10 cellular contexts compared by ENCODE assay signal in the genomic region with DNA sequence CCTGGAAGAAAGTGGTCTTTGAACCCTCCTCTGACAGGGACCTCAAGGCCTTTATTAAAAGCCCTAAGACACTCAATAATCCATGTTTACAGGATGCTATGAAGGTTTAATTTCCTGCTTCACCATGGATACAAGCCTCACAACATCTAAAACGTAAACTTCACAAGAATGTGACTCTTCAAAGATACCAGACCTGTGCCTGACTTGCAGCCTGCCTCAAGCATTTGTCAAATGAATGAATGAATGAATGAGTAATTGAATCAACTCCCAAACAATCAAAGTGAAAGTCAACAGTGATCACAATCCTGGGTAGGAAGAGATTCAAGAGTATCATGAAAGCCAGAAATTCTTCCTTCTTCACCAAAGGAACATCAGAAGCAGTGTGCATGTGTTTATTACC. TPM values are rescaled to one million over a fixed set of nuclear protein-coding genes. Genes with fewer than 3 reads are reported as not detected.
A peak's percentile ranks its signal among the peaks of the same experiment; 100 is the strongest.
DNase-seq lines count a peak whose midpoint lies in the region; ATAC-seq, FAIRE-seq and TF ChIP-seq lines count a peak whose summit lies in the region.
"Had no signal": no experiment of that assay in that cellular context is flagged by ENCODE, and none has a peak within 500 bp of the region (broad histone marks: within the 10 kb centered on the region; RNA-seq: fewer than 3 reads in every experiment).

No MANE protein-coding gene starts in this region.

- H3K4me1 ChIP-seq in CD4-positive, alpha-beta memory T cell (ENCODE audit: insufficient read depth, low read length): peaks cover 40% of the 10 kb centered on the region
- peaks cover 69% of the 10 kb centered on the region for H3K4me1 ChIP-seq in endothelial cell of umbilical vein (ENCODE audit: control insufficient read depth, extremely low read depth, insufficient read depth, low read length)

- no peaks in the 10 kb centered on the region for H3K36me3 ChIP-seq in CD4-positive, alpha-beta memory T cell (ENCODE audit: insufficient read depth, low read length)
- H3K36me3 ChIP-seq in SK-N-MC (ENCODE audit: insufficient read depth, low read length) (no peaks in the 10 kb centered on the region; the same call in 1 of the 2 replicates), endothelial cell of umbilical vein (ENCODE audit: control insufficient read depth in 2 of 2, extremely low read depth in 1 of 2, insufficient read depth in 2 of 2, low read length in 2 of 2) (no peaks in the 10 kb centered on the region)
- H3K36me3 ChIP-seq: SJCRH30 had no signal

- H3K9me3 ChIP-seq in CD4-positive, alpha-beta memory T cell (ENCODE audit: control insufficient read depth in 1 of 2, low read length in 2 of 2): no peaks in the 10 kb centered on the region
- H3K9me3 ChIP-seq in SK-N-MC (ENCODE audit: low read depth, low read length) (no peaks in the 10 kb centered on the region), endothelial cell of umbilical vein (replicated peaks; ENCODE audit: control insufficient read depth, insufficient read depth, low read length) (no peaks in the 10 kb centered on the region)
- H3K9me3 ChIP-seq: SJCRH30 had no signal

- H3K27me3 Mint-ChIP-seq in CD4-positive, alpha-beta memory T cell: no peaks in the 10 kb centered on the region

- no peak for FAIRE-seq in endothelial cell of umbilical vein (lab: Jason Lieb, UNC)

- ATAC-seq in HG03571 (IDR thresholded peaks at IDR 0.05; ENCODE audit: unreplicated experiment) (no peak), GM19452 (IDR thresholded peaks at IDR 0.05; ENCODE audit: unreplicated experiment) (no peak)

- H3K4me2 ChIP-seq in endothelial cell of umbilical vein (ENCODE audit: insufficient read depth, low read length): peak overlapping the region; percentile 94

- H3K4me1 Mint-ChIP-seq in CD4-positive, alpha-beta memory T cell: peaks cover 39 to 75% (median 67%) of the 10 kb centered on the region in 4 donors

- POLR2A ChIA-PET in CD4-positive, alpha-beta memory T cell (lab: Charles Lee; ENCODE audit: partially characterized antibody): interaction anchor here (1.5 to 4.3 kb wide), 3 partner anchors 8 to 30 kb away, joined by 5 to 20 read pairs (median 8); a partner anchor contains a TSS
- POLR2A ChIA-PET in endothelial cell of umbilical vein (lab: Charles Lee): interaction anchor here (2.3 kb wide), 1 partner anchor 29 kb away, joined by 12 read pairs; no protein-coding TSS in a partner anchor

- no TSS peak for BruUV-seq in endothelial cell of umbilical vein (replicated peaks; lab: Mats Ljungman, UMichigan)

- no peak overlapping the region for H3K4me3 ChIP-seq in CD4-positive, alpha-beta memory T cell (ENCODE audit: low read length in 2 of 2)
- H3K4me3 ChIP-seq in SK-N-MC: no peak overlapping the region
- no peak overlapping the region for H3K4me3 ChIP-seq in endothelial cell of umbilical vein (replicated peaks in 1 of 3; ENCODE audit: insufficient read depth in 1 of 3, low read depth in 1 of 3, low read length in 3 of 3)
- H3K4me3 ChIP-seq: SJCRH30 had no signal

- intact Hi-C loops in CD4-positive, alpha-beta memory T cell (cut with micrococcal nuclease): no loop called here
- intact Hi-C loops in endothelial cell of umbilical vein (cut with micrococcal nuclease): loop anchor here (1.0 to 10.0 kb wide), 5 partner anchors 8 to 338 kb away; no protein-coding TSS in a partner anchor

- H3K9me1 ChIP-seq in endothelial cell of umbilical vein (replicated peaks; ENCODE audit: control insufficient read depth, extremely low read depth, insufficient read depth, low read length): no peaks in the 10 kb centered on the region

- peaks cover 0 to 1% (median 0%) of the 10 kb centered on the region in 8 donors for H3K9me3 Mint-ChIP-seq in CD4-positive, alpha-beta memory T cell

- no peak overlapping the region for H3K27ac ChIP-seq in CD4-positive, alpha-beta memory T cell (ENCODE audit: low read depth, low read length)
- H3K27ac ChIP-seq in SK-N-MC: peak overlapping the region; percentile 48
- peak overlapping the region; percentile 94 for H3K27ac ChIP-seq in endothelial cell of umbilical vein (ENCODE audit: insufficient read depth, low read depth, low read length)
- H3K27ac ChIP-seq: SJCRH30 had no signal

- TF ChIP-seq POLR2A in endothelial cell of umbilical vein (IDR thresholded peaks at IDR 0.05; ENCODE audit: low read depth, low read length): no peak

- H2AFZ ChIP-seq in endothelial cell of umbilical vein (ENCODE audit: low read depth, low read length): no peak overlapping the region

- no peaks in the 10 kb centered on the region for H4K20me1 ChIP-seq in endothelial cell of umbilical vein (replicated peaks; ENCODE audit: control insufficient read depth, extremely low read depth, insufficient read depth, low read length)

- CTCF ChIA-PET in CD4-positive, alpha-beta memory T cell (lab: Charles Lee; ENCODE audit: partially characterized antibody): interaction anchor here (0.9 kb wide), 1 partner anchor 337 kb away, joined by 3 read pairs; no protein-coding TSS in a partner anchor
- CTCF ChIA-PET in endothelial cell of umbilical vein (lab: Charles Lee): interaction anchor here (1.0 to 4.8 kb wide), 3 partner anchors 8 to 28 kb away, joined by 3 to 29 read pairs (median 3); no protein-coding TSS in a partner anchor

- no peak for TF ChIP-seq CTCF in endothelial cell of umbilical vein (IDR thresholded peaks at IDR 0.05; ENCODE audit: extremely low read depth in 1 of 2, insufficient read depth in 1 of 2, low read depth in 1 of 2, low read length in 2 of 2)

- H3K27me3 ChIP-seq in CD4-positive, alpha-beta memory T cell (ENCODE audit: insufficient read depth, low read length): no peaks in the 10 kb centered on the region
- no peaks in the 10 kb centered on the region for H3K27me3 ChIP-seq in endothelial cell of umbilical vein (ENCODE audit: control insufficient read depth in 2 of 2, insufficient read depth in 2 of 2, low read length in 2 of 2)
- H3K27me3 ChIP-seq: SJCRH30 had no signal

- dilution Hi-C loops in endothelial cell of umbilical vein (cut with MboI; ENCODE audit: extremely low pct_ligation_motif_present, low sequenced_read_pairs): no loop called here

- peaks cover 94% of the 10 kb centered on the region for H3K79me2 ChIP-seq in endothelial cell of umbilical vein (ENCODE audit: control insufficient read depth, insufficient read depth, low read length)

- H3K4me3 Mint-ChIP-seq in CD4-positive, alpha-beta memory T cell: peak overlapping the region in 6 of 8 donors; percentile 0 to 75 (median 56)

- peak overlapping the region; percentile 43 to 95 (median 91) for H3K27ac Mint-ChIP-seq in CD4-positive, alpha-beta memory T cell

- H3K9ac ChIP-seq in SK-N-MC (ENCODE audit: insufficient read length): no peak overlapping the region
- peak overlapping the region; percentile 65 for H3K9ac ChIP-seq in endothelial cell of umbilical vein (replicated peaks; ENCODE audit: extremely low read depth, insufficient read depth, low read length)

- peak in 4 of 5 donors; percentile 36 to 67 (median 46) for DNase-seq in CD4-positive, alpha-beta memory T cell
- DNase-seq in SK-N-MC (ENCODE audit: low read depth, low spot score): no peak
- DNase-seq in endothelial cell of umbilical vein (ENCODE audit: low read depth, low spot score): peak; percentile 86
- peak; percentile 78 for DNase-seq in pulmonary artery endothelial cell (ENCODE audit: low read depth, low spot score)
- DNase-seq in NCI-H1092 (lab: John Stamatoyannopoulos, UW): no peak
- DNase-seq in activated effector memory CD4-positive, alpha-beta T cell treated with Interleukin-2 at 50 U/mL for 16 hours: no peak
- DNase-seq: NCI-H1436 treated with DMSO at 0.1 percent for 48 hours, SJCRH30 had no signal

- H3K36me3 Mint-ChIP-seq in CD4-positive, alpha-beta memory T cell: peaks cover 12 to 13% of the 10 kb centered on the region in 2 donors

TF ChIP-seq in endothelial cell of umbilical vein, 7 proteins besides CTCF, POLR2A, EP300 and RAD21:
- TF ChIP-seq JUN (IDR thresholded peaks at IDR 0.05; ENCODE audit: borderline replicate concordance, insufficient read depth, insufficient read length, low read depth): peak; percentile 40
- TF ChIP-seq, protein P1, sequence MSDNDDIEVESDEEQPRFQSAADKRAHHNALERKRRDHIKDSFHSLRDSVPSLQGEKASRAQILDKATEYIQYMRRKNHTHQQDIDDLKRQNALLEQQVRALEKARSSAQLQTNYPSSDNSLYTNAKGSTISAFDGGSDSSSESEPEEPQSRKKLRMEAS (IDR thresholded peaks at IDR 0.05; ENCODE audit: insufficient read depth, insufficient read length): no peak

RNA-seq across cellular contexts. Expression of a gene that starts 30.4 kb away (rescaled TPM):
- total RNA-seq in CD4-positive, alpha-beta memory T cell: 10 to 100 TPM; 45.5 to 47.1 TPM
- polyA plus RNA-seq in CD4-positive, alpha-beta memory T cell: 10 to 100 TPM; 14.1 to 17.4 TPM
- total RNA-seq in endothelial cell of umbilical vein (42.9 and 53.7 TPM in 2 replicates), pulmonary artery endothelial cell (14.0 and 31.5 TPM in 2 replicates)
- polyA plus RNA-seq in endothelial cell of umbilical vein: 29.0 and 32.8 TPM in 2 replicates
- polyA plus RNA-seq in endothelial cell of umbilical vein (2011; cell fraction: cytosol; rRNA removed): 20.1 and 30.8 TPM in 2 replicates
- 73.6 and 75.1 TPM in 2 replicates for polyA plus RNA-seq in endothelial cell of umbilical vein (2011; cell fraction: nucleus; rRNA removed)
- 19.7 and 20.4 TPM in 2 replicates for polyA plus RNA-seq in endothelial cell of umbilical vein (2012)
- polyA minus RNA-seq in endothelial cell of umbilical vein: 81.9 and 86.4 TPM in 2 replicates
- 1.2 TPM for polyA minus RNA-seq in endothelial cell of umbilical vein (2011; cell fraction: cytosol; rRNA and poly(A)+ RNA removed)
- polyA minus RNA-seq in endothelial cell of umbilical vein (2011; cell fraction: nucleus; rRNA and poly(A)+ RNA removed): 99.2 and 119 TPM in 2 replicates

Comparison
In these comparisons a context has a peak if more than half of its experiments do, and no peak if none do; other contexts are left out.
1. DNase-seq: peak in CD4-positive, alpha-beta memory T cell (4 of 5), endothelial cell of umbilical vein (single experiment) and pulmonary artery endothelial cell (single experiment); none in SK-N-MC (single experiment), NCI-H1092 (single experiment) and activated effector memory CD4-positive, alpha-beta T cell treated with Interleukin-2 at 50 U/mL for 16 hours (single experiment).